In the genomic region with DNA sequence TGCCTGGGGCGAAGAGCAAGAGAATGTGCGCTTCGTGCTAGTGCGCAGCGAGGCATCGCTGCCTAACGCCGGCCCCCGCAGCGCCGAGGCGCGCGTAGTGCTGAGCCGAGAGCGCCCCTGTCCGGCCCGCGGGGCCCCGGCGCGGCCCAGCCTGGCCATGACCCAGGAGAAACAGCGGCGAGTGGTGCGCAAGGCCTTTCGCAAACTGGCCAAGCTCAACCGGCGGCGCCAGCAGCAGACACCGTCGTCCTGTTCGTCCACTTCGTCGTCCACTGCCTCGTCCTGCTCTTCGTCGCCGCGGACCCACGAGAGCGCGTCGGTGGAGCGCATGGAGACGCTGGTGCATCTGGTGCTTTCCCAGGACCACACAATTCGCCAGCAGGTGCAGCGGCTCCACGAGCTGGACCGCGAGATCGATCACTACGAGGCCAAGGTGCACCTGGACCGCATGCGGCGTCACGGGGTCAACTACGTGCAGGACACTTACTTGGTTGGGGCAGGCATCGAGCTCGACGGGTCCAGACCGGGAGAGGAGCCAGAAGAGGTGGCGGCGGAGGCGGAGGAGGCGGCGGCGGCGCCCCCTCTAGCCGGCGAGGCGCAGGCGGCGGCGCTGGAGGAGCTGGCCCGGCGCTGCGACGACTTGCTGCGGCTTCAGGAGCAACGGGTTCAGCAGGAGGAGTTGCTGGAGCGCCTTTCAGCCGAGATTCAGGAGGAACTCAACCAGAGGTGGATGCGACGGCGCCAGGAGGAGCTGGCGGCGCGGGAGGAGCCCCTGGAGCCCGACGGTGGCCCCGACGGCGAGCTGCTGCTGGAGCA, we compare ENCODE assay signal across 9 cellular contexts. TPM values are rescaled to one million over a fixed set of nuclear protein-coding genes. Genes with fewer than 3 reads are reported as not detected.
DNase-seq lines count a peak whose midpoint lies in the region; ATAC-seq lines count a peak whose summit lies in the region.
"Had no signal": no experiment of that assay in that cellular context is flagged by ENCODE, and none has a peak within 500 bp of the region (broad histone marks: within the 10 kb centered on the region; RNA-seq: fewer than 3 reads in every experiment).

No MANE protein-coding gene starts in this region.

- peak overlapping the region; percentile 75 for H3K4me3 ChIP-seq in BLaER1
- H3K4me3 ChIP-seq in duodenal mucosa (ENCODE audit: low read depth in 1 of 2, low read length in 2 of 2), result peak overlapping the region; percentile 59 to 69

- H3K9me3 Mint-ChIP-seq in natural killer cell treated with Interleukin-12 subunit alpha and Interleukin-12 subunit beta and Interleukin-15 and Interleukin-18, amount 100 ng/mL, for 72 hours, result no peaks in the 10 kb centered on the region

- H3K27me3 ChIP-seq in BLaER1 (peaks cover 47% of the 10 kb centered on the region), duodenal mucosa (ENCODE audit: control insufficient read depth in 1 of 2, insufficient read depth in 2 of 2, low read length in 2 of 2) (peaks cover 12 to 20% of the 10 kb centered on the region in 2 donors)

- H3K4me2 ChIP-seq in BLaER1, result peak overlapping the region; percentile 96

- H3K4me1 ChIP-seq in BLaER1 (peaks cover 75% of the 10 kb centered on the region), duodenal mucosa (ENCODE audit: control insufficient read depth in 1 of 2, insufficient read depth in 2 of 2, low read length in 2 of 2) (peaks cover 52 to 72% of the 10 kb centered on the region in 2 donors)

- H3K36me3 Mint-ChIP-seq in natural killer cell treated with Interleukin-12 subunit alpha and Interleukin-12 subunit beta and Interleukin-15 and Interleukin-18, amount 100 ng/mL, for 72 hours, result no peaks in the 10 kb centered on the region

- H3K4me1 Mint-ChIP-seq in natural killer cell treated with Interleukin-12 subunit alpha and Interleukin-12 subunit beta and Interleukin-15 and Interleukin-18, amount 100 ng/mL, for 72 hours (ENCODE audit: low read depth in 2 of 2), result peaks cover 0 to 4% of the 10 kb centered on the region in 2 donors

- no peak for ATAC-seq in HG02798 (IDR thresholded peaks at IDR 0.05; ENCODE audit: poor library complexity, unreplicated experiment)
- ATAC-seq in natural killer cell treated with Interleukin-12 subunit alpha and Interleukin-12 subunit beta and Interleukin-15 and Interleukin-18, amount 100 ng/mL, for 72 hours, result no peak

- H3K9me3 ChIP-seq in BLaER1, result peaks cover 17% of the 10 kb centered on the region
- H3K9me3 ChIP-seq in duodenal mucosa (ENCODE audit: control insufficient read depth in 1 of 2, low read length in 2 of 2), result no peaks in the 10 kb centered on the region

- H3K4me3 Mint-ChIP-seq in natural killer cell treated with Interleukin-12 subunit alpha and Interleukin-12 subunit beta and Interleukin-15 and Interleukin-18, amount 100 ng/mL, for 72 hours, result no peak overlapping the region

- H4K20me1 ChIP-seq in BLaER1, result peaks cover 41% of the 10 kb centered on the region

- DNase-seq in HuH-7.5 (ENCODE audit: low spot score) (peak; percentile 37), lung microvascular endothelial cell (ENCODE audit: low read depth in 2 of 2) (peak; percentile 14 to 63), OCI-M1 (lab: John Stamatoyannopoulos, UW) (no peak), RKO (ENCODE audit: low spot score) (no peak)
- DNase-seq in natural killer cell treated with Interleukin-12 subunit alpha and Interleukin-12 subunit beta and Interleukin-15 and Interleukin-18, amount 100 ng/mL, for 72 hours (ENCODE audit: low spot score), result no peak
- DNase-seq: foreskin melanocyte had no signal

- H3K27me3 Mint-ChIP-seq in natural killer cell treated with Interleukin-12 subunit alpha and Interleukin-12 subunit beta and Interleukin-15 and Interleukin-18, amount 100 ng/mL, for 72 hours, result peaks cover 42 to 72% of the 10 kb centered on the region in 2 donors

- peaks cover 9% of the 10 kb centered on the region; the same call in 1 of the 2 replicates for H3K36me3 ChIP-seq in BLaER1
- H3K36me3 ChIP-seq in duodenal mucosa (ENCODE audit: control insufficient read depth in 1 of 2, insufficient read depth in 2 of 2, low read length in 2 of 2), result no peaks in the 10 kb centered on the region

- no peak overlapping the region for H3K27ac Mint-ChIP-seq in natural killer cell treated with Interleukin-12 subunit alpha and Interleukin-12 subunit beta and Interleukin-15 and Interleukin-18, amount 100 ng/mL, for 72 hours

- H3K27ac ChIP-seq in BLaER1, result 0 out of 2 replicates have a peak overlapping the region, but pooled peaks have one; percentile 9
- no peak overlapping the region for H3K27ac ChIP-seq in duodenal mucosa (ENCODE audit: low read depth, low read length)

- H3K9ac ChIP-seq in BLaER1 (peak overlapping the region; percentile 75; the same call in 1 of the 2 replicates), duodenal mucosa (ENCODE audit: low read depth in 1 of 2, low read length in 2 of 2) (peak overlapping the region in 1 of 2 donors; percentile 32)

RNA-seq across cellular contexts. Expression of a gene that starts 1.0 kb away (rescaled TPM):
- total RNA-seq in lung microvascular endothelial cell, result 0.60 and 1.5 TPM in 2 replicates
- total RNA-seq in natural killer cell treated with Interleukin-12 subunit alpha and Interleukin-12 subunit beta and Interleukin-15 and Interleukin-18, amount 100 ng/mL, for 72 hours, result not detected

Comparison
In these comparisons a context has a peak if more than half of its experiments do, and no peak if none do; other contexts are left out.
1. DNase-seq: peak in HuH-7.5 (single experiment) and lung microvascular endothelial cell (2 of 2); none in OCI-M1 (single experiment), RKO (single experiment) and natural killer cell treated with Interleukin-12 subunit alpha and Interleukin-12 subunit beta and Interleukin-15 and Interleukin-18, amount 100 ng/mL, for 72 hours (single experiment).